ENCODE assay signal across 22 cellular contexts in genomic region chr3:47536967-47537366, GRCh38. TPM values are rescaled to one million over a fixed set of nuclear protein-coding genes. Genes with fewer than 3 reads are reported as not detected.
"Had no signal": no experiment of that assay in that cellular context is flagged by ENCODE, and none has a peak within 500 bp of the region (broad histone marks: within the 10 kb centered on the region; RNA-seq: fewer than 3 reads in every experiment).

No MANE protein-coding gene starts in this region.

- H3K9me3 Mint-ChIP-seq: activated B cell treated with CpG ODN at 0.5 μM for 24 hours; activated CD4-positive, alpha-beta memory T cell treated with anti-CD3 and anti-CD28 coated beads for 36 hours; activated T-helper 17 cell treated with anti-CD3 and anti-CD28 coated beads, Interleukin-2, amount 50 U/mL, for 72 hours; central memory CD8-positive, alpha-beta T cell; stimulated activated memory B cell treated with anti-CD40 and anti-IgM and Interleukin-4, amounts not matched to agents 10 μg/mL and 1 μg/mL and 100 μg/mL, for 72 hours; T-cell had no signal

- H3K4me1 Mint-ChIP-seq: activated B cell treated with CpG ODN at 0.5 μM for 24 hours; activated T-helper 17 cell treated with anti-CD3 and anti-CD28 coated beads, Interleukin-2, amount 50 U/mL, for 72 hours; central memory CD8-positive, alpha-beta T cell; stimulated activated memory B cell treated with anti-CD40 and anti-IgM and Interleukin-4, amounts not matched to agents 10 μg/mL and 1 μg/mL and 100 μg/mL, for 72 hours; T-cell had no signal

- H3K27ac Mint-ChIP-seq: activated B cell treated with CpG ODN at 0.5 μM for 24 hours; activated CD4-positive, alpha-beta memory T cell treated with anti-CD3 and anti-CD28 coated beads for 36 hours; activated T-helper 17 cell treated with anti-CD3 and anti-CD28 coated beads, Interleukin-2, amount 50 U/mL, for 72 hours; stimulated activated memory B cell treated with anti-CD40 and anti-IgM and Interleukin-4, amounts not matched to agents 10 μg/mL and 1 μg/mL and 100 μg/mL, for 72 hours; T-cell had no signal

- H3K9ac ChIP-seq: parathyroid adenoma had no signal

- H3K9me3 ChIP-seq: gastrocnemius medialis, left lung, neutrophil, sigmoid colon, thyroid gland had no signal

- H3K27me3 ChIP-seq: brain microvascular endothelial cell, gastrocnemius medialis, left lung, sigmoid colon, thyroid gland had no signal

- H3K79me2 ChIP-seq: parathyroid adenoma had no signal

- H3K4me1 ChIP-seq: gastrocnemius medialis, left lung, parathyroid adenoma, thyroid gland had no signal

- H2AFZ ChIP-seq: parathyroid adenoma had no signal

- ATAC-seq: activated T-helper 17 cell treated with anti-CD3 and anti-CD28 coated beads, Interleukin-2, amount 50 U/mL, for 72 hours; esophagus mucosa; gastrocnemius medialis; left lung; stimulated activated memory B cell treated with anti-CD40 and anti-IgM and Interleukin-4, amounts not matched to agents 10 μg/mL and 1 μg/mL and 100 μg/mL, for 72 hours; T-cell had no signal

- H3K36me3 Mint-ChIP-seq: activated CD4-positive, alpha-beta memory T cell treated with anti-CD3 and anti-CD28 coated beads for 36 hours; stimulated activated memory B cell treated with anti-CD40 and anti-IgM and Interleukin-4, amounts not matched to agents 10 μg/mL and 1 μg/mL and 100 μg/mL, for 72 hours; T-cell had no signal

- H3K4me3 ChIP-seq: gastrocnemius medialis, left lung, sigmoid colon, thyroid gland had no signal

- H3K27ac ChIP-seq: brain microvascular endothelial cell, gastrocnemius medialis, left lung, neutrophil, parathyroid adenoma, sigmoid colon, thyroid gland had no signal

- H3K36me3 ChIP-seq: brain microvascular endothelial cell, gastrocnemius medialis, left lung, neutrophil, sigmoid colon, thyroid gland had no signal

- FAIRE-seq: kidney had no signal

- H3K4me3 Mint-ChIP-seq: activated B cell treated with CpG ODN at 0.5 μM for 24 hours; activated CD4-positive, alpha-beta memory T cell treated with anti-CD3 and anti-CD28 coated beads for 36 hours; activated T-helper 17 cell treated with anti-CD3 and anti-CD28 coated beads, Interleukin-2, amount 50 U/mL, for 72 hours; central memory CD8-positive, alpha-beta T cell; stimulated activated memory B cell treated with anti-CD40 and anti-IgM and Interleukin-4, amounts not matched to agents 10 μg/mL and 1 μg/mL and 100 μg/mL, for 72 hours; T-cell had no signal

- DNase-seq: activated B cell treated with CpG ODN at 0.5 μM for 24 hours; activated CD4-positive, alpha-beta memory T cell treated with anti-CD3 and anti-CD28 coated beads for 36 hours; activated CD4-positive, alpha-beta T cell treated with anti-CD3 and anti-CD28 coated beads for 4 hours; activated naive CD4-positive, alpha-beta T cell treated with Interleukin-2 at 50 U/mL for 16 hours; activated T-cell treated with anti-CD3 and anti-CD28 coated beads, Interleukin-2, amount 50 U/mL, for 1 hour; brain microvascular endothelial cell; cortex of kidney; effector CD4-positive, alpha-beta T cell; gastrocnemius medialis; kidney; left lung; sigmoid colon; stimulated activated CD4-positive, alpha-beta T cell treated with anti-CD3 and anti-CD28 coated beads, Interleukin-4, amount 100 ng/mL, for 4 hours; T-cell; thyroid gland had no signal

RNA-seq across cellular contexts. Expression of gene CSPG5, which starts 41.7 kb away (rescaled TPM):
- total RNA-seq: ureter had no signal
